ENCODE assay signal across 24 cellular contexts in the genomic region with DNA sequence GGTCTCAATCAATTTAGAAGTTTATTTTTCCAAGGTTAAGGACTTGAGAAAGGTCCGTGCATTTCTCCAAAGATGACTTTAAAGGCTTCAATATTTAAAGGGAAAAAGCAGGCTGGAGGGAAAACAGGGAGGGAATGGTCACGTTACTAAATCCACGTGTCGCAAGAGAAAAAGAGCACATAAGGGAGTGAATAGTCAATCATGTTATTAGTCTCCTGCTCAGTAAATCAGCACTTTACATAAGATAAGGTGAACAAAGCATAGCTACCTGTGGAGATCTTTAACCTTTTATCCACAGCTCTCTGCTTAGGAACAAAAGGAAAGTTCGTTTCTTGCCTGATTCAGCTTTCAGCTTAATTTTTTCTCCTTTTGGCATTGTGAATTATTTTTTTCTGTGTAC.
"Had no signal": no experiment of that assay in that cellular context is flagged by ENCODE, and none has a peak within 500 bp of the region (broad histone marks: within the 10 kb centered on the region; RNA-seq: fewer than 3 reads in every experiment).

No MANE protein-coding gene starts in this region.

- ATAC-seq: naive thymus-derived CD4-positive, alpha-beta T cell; natural killer cell treated with Interleukin-12 subunit alpha and Interleukin-12 subunit beta and Interleukin-15 and Interleukin-18, amount 100 ng/mL, for 72 hours; right cardiac atrium; sciatic nerve; stimulated activated naive B cell treated with anti-CD40 and anti-IgM and Interleukin-4, amounts not matched to agents 10 μg/mL and 1 μg/mL and 100 μg/mL, for 72 hours; stimulated activated naive CD8-positive, alpha-beta T cell treated with anti-CD3 and anti-CD28 coated beads, Interleukin-15, Interleukin-2, amounts not matched to agents 100 U/mL and 50 U/mL, for 24 hours had no signal

- H3K36me3 ChIP-seq: left ventricle myocardium inferior, ovary, prostate gland, stomach, thyroid gland, transverse colon, upper lobe of left lung, vagina had no signal

- H3K9me3 ChIP-seq: left ventricle myocardium inferior, ovary, prostate gland, stomach, testis, thyroid gland, transverse colon, upper lobe of left lung, vagina had no signal

- H3K4me1 ChIP-seq: left ventricle myocardium inferior, prostate gland, testis, thyroid gland, transverse colon, upper lobe of left lung, vagina had no signal

- H3K27me3 ChIP-seq: ovary, stomach, testis, thyroid gland, upper lobe of left lung, vagina had no signal

- DNase-seq: islet precursor cell; left ventricle myocardium inferior; mesendoderm; naive thymus-derived CD4-positive, alpha-beta T cell; ovary; retina; right cardiac atrium; stimulated activated CD4-positive, alpha-beta T cell treated with anti-CD3 and anti-CD28 coated beads, Interleukin-12 subunit alpha, Interleukin-12 subunit beta, amount 100 ng/mL, for 4 hours; stimulated activated CD4-positive, alpha-beta T cell treated with anti-CD3 and anti-CD28 coated beads, Interleukin-15, amount 100 ng/mL, for 24 hours; stimulated activated CD4-positive, alpha-beta T cell treated with anti-CD3 and anti-CD28 coated beads, Interleukin-2, amount 100 ng/mL, for 24 hours; stimulated activated CD4-positive, alpha-beta T cell treated with anti-CD3 and anti-CD28 coated beads, Interleukin-4, amount 100 ng/mL, for 1 hour; stimulated activated naive B cell treated with anti-CD40 and anti-IgM and Interleukin-4, amounts not matched to agents 10 μg/mL and 1 μg/mL and 100 μg/mL, for 72 hours; stimulated activated naive CD8-positive, alpha-beta T cell treated with anti-CD3 and anti-CD28 coated beads, Interleukin-15, Interleukin-2, amounts not matched to agents 100 U/mL and 50 U/mL, for 24 hours; stomach; testis; thyroid gland; transverse colon; upper lobe of left lung had no signal

- H3K4me3 ChIP-seq: left ventricle myocardium inferior, lung, ovary, prostate gland, skin epidermis, stomach, testis, thyroid gland, transverse colon, upper lobe of left lung, vagina had no signal

- H3K27ac ChIP-seq: left ventricle myocardium inferior, ovary, prostate gland, skin epidermis, testis, thyroid gland, transverse colon, upper lobe of left lung, vagina had no signal
